13 cellular contexts compared by ENCODE assay signal in genomic region chr14:102737402-102738372, GRCh38. TPM values are rescaled to one million over a fixed set of nuclear protein-coding genes. Genes with fewer than 3 reads are reported as not detected.
DNase-seq lines count a peak whose midpoint lies in the region; ATAC-seq and TF ChIP-seq lines count a peak whose summit lies in the region.
"Had no signal": no experiment of that assay in that cellular context is flagged by ENCODE, and none has a peak within 500 bp of the region (broad histone marks: within the 10 kb centered on the region; RNA-seq: fewer than 3 reads in every experiment).

No MANE protein-coding gene starts in this region.

- peak overlapping the region in 2 of 3 donors; percentile 31 to 63 for H3K27ac Mint-ChIP-seq in CD4-positive, CD25-positive, alpha-beta regulatory T cell
- H3K27ac Mint-ChIP-seq in WTC11: peak overlapping the region; percentile 63

- no peaks in the 10 kb centered on the region for H3K27me3 Mint-ChIP-seq in CD4-positive, CD25-positive, alpha-beta regulatory T cell
- no peaks in the 10 kb centered on the region for H3K27me3 Mint-ChIP-seq in WTC11 (ENCODE audit: low read depth)

- H3K27ac ChIP-seq in CD4-positive, CD25-positive, alpha-beta regulatory T cell (ENCODE audit: insufficient read depth, low read length, poor library complexity, severe bottlenecking): no peak overlapping the region
- H3K27ac ChIP-seq in adrenal gland: no peak overlapping the region

- intact Hi-C loops in posterior vena cava (cut with DNase I): no loop called here
- intact Hi-C loops in adrenal gland (cut with DNase I): no loop called here

- ATAC-seq in CD4-positive, CD25-positive, alpha-beta regulatory T cell (ENCODE audit: low read depth in 2 of 2): no peak
- no peak for ATAC-seq in WTC11
- ATAC-seq in left lobe of liver: no peak
- ATAC-seq in HG03520 (IDR thresholded peaks at IDR 0.05; ENCODE audit: unreplicated experiment): no peak

- DNase-seq in CD4-positive, CD25-positive, alpha-beta regulatory T cell: no peak
- DNase-seq in WTC11 (ENCODE audit: low spot score) (no peak), left lobe of liver (ENCODE audit: low spot score) (peak; percentile 41), posterior vena cava (ENCODE audit: low spot score) (peak; percentile 17), adrenal gland (no peak), NCI-H510A (lab: John Stamatoyannopoulos, UW) (no peak), GM03348 (ENCODE audit: low spot score) (no peak)
- DNase-seq: DMS153; NCI-H1436; NCI-H2029 treated with DMSO at 0.1 percent for 48 hours; NCI-H524 treated with DMSO at 0.1 percent for 48 hours; NK-92 treated with Interleukin-12 subunit alpha and Interleukin-12 subunit beta, amount 100 ng/mL, for 24 hours had no signal

- peaks cover 0 to 17% of the 10 kb centered on the region in 2 experiments for H3K9me3 ChIP-seq in CD4-positive, CD25-positive, alpha-beta regulatory T cell (ENCODE audit: control insufficient read depth in 2 of 2, low read length in 2 of 2)
- H3K9me3 ChIP-seq in adrenal gland (replicated peaks in 1 of 3): peaks cover 0 to 9% (median 0%) of the 10 kb centered on the region in 3 donors

- peaks cover 0 to 8% (median 1%) of the 10 kb centered on the region in 7 donors for H3K9me3 Mint-ChIP-seq in CD4-positive, CD25-positive, alpha-beta regulatory T cell
- H3K9me3 Mint-ChIP-seq in WTC11: peaks cover 6% of the 10 kb centered on the region

- 92 to 97% (median 97%) methylated on average over 8 to 18 of the region's 18 CpGs for WGBS in adrenal gland, 4 donors

- CTCF ChIA-PET in WTC11 (lab: Charles Lee): interaction anchor here (1.9 kb wide), 1 partner anchor 43 kb away, joined by 4 read pairs; no protein-coding TSS in a partner anchor

- TF ChIP-seq CTCF in WTC11 (IDR thresholded peaks at IDR 0.05) (no peak), adrenal gland (IDR thresholded peaks at IDR 0.05) (no peak)

- no peaks in the 10 kb centered on the region for H3K4me1 ChIP-seq in CD4-positive, CD25-positive, alpha-beta regulatory T cell (ENCODE audit: control insufficient read depth, insufficient read depth, low read length, poor library complexity, severe bottlenecking)
- no peaks in the 10 kb centered on the region for H3K4me1 ChIP-seq in adrenal gland (replicated peaks in 1 of 2)

- no peaks in the 10 kb centered on the region for H3K36me3 ChIP-seq in CD4-positive, CD25-positive, alpha-beta regulatory T cell (ENCODE audit: control insufficient read depth, insufficient read depth, low read length)
- H3K36me3 ChIP-seq in adrenal gland (replicated peaks in 1 of 2): no peaks in the 10 kb centered on the region

- no peak overlapping the region for H3K4me3 ChIP-seq in CD4-positive, CD25-positive, alpha-beta regulatory T cell (ENCODE audit: low read depth, low read length)
- H3K4me3 ChIP-seq in adrenal gland: no peak overlapping the region

- H3K27me3 ChIP-seq in CD4-positive, CD25-positive, alpha-beta regulatory T cell (ENCODE audit: control insufficient read depth, insufficient read depth, low read length): no peaks in the 10 kb centered on the region
- no peaks in the 10 kb centered on the region for H3K27me3 ChIP-seq in adrenal gland

- no peak for TF ChIP-seq POLR2A in adrenal gland (IDR thresholded peaks at IDR 0.05)

- H3K4me1 Mint-ChIP-seq in CD4-positive, CD25-positive, alpha-beta regulatory T cell: peaks cover 0 to 2% (median 0%) of the 10 kb centered on the region in 4 donors
- no peaks in the 10 kb centered on the region for H3K4me1 Mint-ChIP-seq in WTC11

- H3K4me3 Mint-ChIP-seq in CD4-positive, CD25-positive, alpha-beta regulatory T cell: no peak overlapping the region
- no peak overlapping the region for H3K4me3 Mint-ChIP-seq in WTC11

- H3K36me3 Mint-ChIP-seq in CD4-positive, CD25-positive, alpha-beta regulatory T cell: peaks cover 11% of the 10 kb centered on the region
- peaks cover 7% of the 10 kb centered on the region for H3K36me3 Mint-ChIP-seq in WTC11

- POLR2A ChIA-PET in WTC11 (lab: Charles Lee): no interaction called here

TF ChIP-seq in WTC11, 78 proteins besides CTCF, POLR2A, EP300 and RAD21:
- no peak for TF ChIP-seq CDX4 (CRISPR knock-in tag; IDR thresholded peaks at IDR 0.05; ENCODE audit: borderline replicate concordance)
- no peak for TF ChIP-seq MLX (CRISPR knock-in tag; IDR thresholded peaks at IDR 0.05)
- TF ChIP-seq ZNF263 (CRISPR knock-in tag; IDR thresholded peaks at IDR 0.05; ENCODE audit: low read depth): no peak
- TF ChIP-seq IRF1 (CRISPR knock-in tag; IDR thresholded peaks at IDR 0.05): no peak
- TF ChIP-seq MXD4 (CRISPR knock-in tag; IDR thresholded peaks at IDR 0.05; ENCODE audit: borderline replicate concordance): no peak
- TF ChIP-seq ZSCAN18 (CRISPR knock-in tag; IDR thresholded peaks at IDR 0.05): no peak
- TF ChIP-seq ZNF423 (CRISPR knock-in tag; IDR thresholded peaks at IDR 0.05): no peak
- no peak for TF ChIP-seq ZNF219 (CRISPR knock-in tag; IDR thresholded peaks at IDR 0.05; ENCODE audit: borderline replicate concordance)
- TF ChIP-seq, protein P1, sequence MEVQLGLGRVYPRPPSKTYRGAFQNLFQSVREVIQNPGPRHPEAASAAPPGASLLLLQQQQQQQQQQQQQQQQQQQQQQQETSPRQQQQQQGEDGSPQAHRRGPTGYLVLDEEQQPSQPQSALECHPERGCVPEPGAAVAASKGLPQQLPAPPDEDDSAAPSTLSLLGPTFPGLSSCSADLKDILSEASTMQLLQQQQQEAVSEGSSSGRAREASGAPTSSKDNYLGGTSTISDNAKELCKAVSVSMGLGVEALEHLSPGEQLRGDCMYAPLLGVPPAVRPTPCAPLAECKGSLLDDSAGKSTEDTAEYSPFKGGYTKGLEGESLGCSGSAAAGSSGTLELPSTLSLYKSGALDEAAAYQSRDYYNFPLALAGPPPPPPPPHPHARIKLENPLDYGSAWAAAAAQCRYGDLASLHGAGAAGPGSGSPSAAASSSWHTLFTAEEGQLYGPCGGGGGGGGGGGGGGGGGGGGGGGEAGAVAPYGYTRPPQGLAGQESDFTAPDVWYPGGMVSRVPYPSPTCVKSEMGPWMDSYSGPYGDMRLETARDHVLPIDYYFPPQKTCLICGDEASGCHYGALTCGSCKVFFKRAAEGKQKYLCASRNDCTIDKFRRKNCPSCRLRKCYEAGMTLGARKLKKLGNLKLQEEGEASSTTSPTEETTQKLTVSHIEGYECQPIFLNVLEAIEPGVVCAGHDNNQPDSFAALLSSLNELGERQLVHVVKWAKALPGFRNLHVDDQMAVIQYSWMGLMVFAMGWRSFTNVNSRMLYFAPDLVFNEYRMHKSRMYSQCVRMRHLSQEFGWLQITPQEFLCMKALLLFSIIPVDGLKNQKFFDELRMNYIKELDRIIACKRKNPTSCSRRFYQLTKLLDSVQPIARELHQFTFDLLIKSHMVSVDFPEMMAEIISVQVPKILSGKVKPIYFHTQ (CRISPR knock-in tag; IDR thresholded peaks at IDR 0.05): no peak

RNA-seq across cellular contexts. Expression of gene TRAF3, which starts 39.6 kb away (rescaled TPM):
- 71.2 TPM for total RNA-seq in CD4-positive, CD25-positive, alpha-beta regulatory T cell
- polyA plus RNA-seq in CD4-positive, CD25-positive, alpha-beta regulatory T cell: 10 to 100 TPM; 17.7 to 26.9 (median 20.4) TPM
- total RNA-seq in WTC11 (2021) (8.2 to 11.2 TPM (median 9.6 TPM) in 3 replicates), left lobe of liver (8.5 TPM), posterior vena cava (10 to 100 TPM; 17.8 to 28.0 TPM), adrenal gland (10 to 100 TPM in 6 of 8 donors, 1 to 10 TPM in 2; 8.6 to 14.5 (median 11.8) TPM)
- 1 to 10 TPM; 3.7 to 9.3 (median 5.1) TPM for polyA plus RNA-seq in adrenal gland

Comparison
In these comparisons a context has a peak if more than half of its experiments do, and no peak if none do; other contexts are left out.
1. DNase-seq: peak in left lobe of liver (single experiment) and posterior vena cava (single experiment); none in CD4-positive, CD25-positive, alpha-beta regulatory T cell (0 of 3), WTC11 (single experiment), adrenal gland (0 of 7), NCI-H510A (single experiment) and GM03348 (single experiment).